In genomic region chrX:16786139-16786790, GRCh38 we compare ENCODE assay signal across 1 cellular context.
TF ChIP-seq lines count a peak whose summit lies in the region.

Gene TXLNG (plus strand): TSS chrX:16786466. CDS start chrX:16786488, 22 bp downstream.

TF ChIP-seq in HEK293, 187 proteins besides CTCF, POLR2A, EP300 and RAD21 (continued from another document and continues in another):
- TF ChIP-seq ZNF280D (tag by site-specific recombination; IDR thresholded peaks at IDR 0.05) = no peak
- TF ChIP-seq ZNF37A (tag by site-specific recombination; IDR thresholded peaks at IDR 0.05) = no peak
- TF ChIP-seq ZFP69B (tag by site-specific recombination; IDR thresholded peaks at IDR 0.05) = 0 out of 2 replicates have a peak, but pooled peaks have one; percentile 15
- TF ChIP-seq ZBTB21 (tag by site-specific recombination; IDR thresholded peaks at IDR 0.05) = peak; percentile 57
- 0 out of 2 replicates have a peak, but pooled peaks have one; percentile 68 for TF ChIP-seq ZNF391 (tag by site-specific recombination; IDR thresholded peaks at IDR 0.05; ENCODE audit: borderline replicate concordance, low read depth)
- peak; percentile 62 for TF ChIP-seq ZBTB8A (tag by site-specific recombination; IDR thresholded peaks at IDR 0.05)
- 0 out of 2 replicates have a peak, but pooled peaks have one; percentile 21 for TF ChIP-seq ZFP37 (tag by site-specific recombination; IDR thresholded peaks at IDR 0.05)
- 0 out of 2 replicates have a peak, but pooled peaks have one; percentile 74 for TF ChIP-seq ZSCAN5A (tag by site-specific recombination; IDR thresholded peaks at IDR 0.05)
- TF ChIP-seq MZF1 (tag by site-specific recombination; IDR thresholded peaks at IDR 0.05; ENCODE audit: borderline replicate concordance) = no peak
- peak; percentile 89 for TF ChIP-seq ZBTB11 (tag by site-specific recombination; conservative IDR thresholded peaks at IDR 0.05; ENCODE audit: low read depth)
- no peak for TF ChIP-seq TSHZ1 (tag by site-specific recombination; IDR thresholded peaks at IDR 0.05; ENCODE audit: borderline replicate concordance)
- TF ChIP-seq BCL11B (tag by site-specific recombination; IDR thresholded peaks at IDR 0.05; ENCODE audit: low read depth) = peak; percentile 21; the same call in 1 of the 2 replicates
- no peak for TF ChIP-seq TRIM28 (IDR thresholded peaks at IDR 0.05; ENCODE audit: borderline replicate concordance, low read length)
- peak; percentile 68 for TF ChIP-seq KLF8 (tag by site-specific recombination; IDR thresholded peaks at IDR 0.05)
- 0 out of 2 replicates have a peak, but pooled peaks have one; percentile 7 for TF ChIP-seq ZNF146 (tag by site-specific recombination; IDR thresholded peaks at IDR 0.05)
- peak; percentile 81 for TF ChIP-seq HIC1 (tag by site-specific recombination; IDR thresholded peaks at IDR 0.05)
- TF ChIP-seq ZNF362 (tag by site-specific recombination; IDR thresholded peaks at IDR 0.05) = no peak
- TF ChIP-seq ZNF324 (tag by site-specific recombination; IDR thresholded peaks at IDR 0.05) = peak; percentile 87
- TF ChIP-seq ZNF561 (tag by site-specific recombination; IDR thresholded peaks at IDR 0.05; ENCODE audit: borderline replicate concordance) = 0 out of 2 replicates have a peak, but pooled peaks have one; percentile 37
- TF ChIP-seq ZNF148 (tag by site-specific recombination; IDR thresholded peaks at IDR 0.05; ENCODE audit: borderline replicate concordance) = no peak
- TF ChIP-seq ZNF426 (tag by site-specific recombination; IDR thresholded peaks at IDR 0.05) = no peak
- TF ChIP-seq ZNF239 (tag by site-specific recombination; IDR thresholded peaks at IDR 0.05) = 0 out of 2 replicates have a peak, but pooled peaks have one; percentile 26
- TF ChIP-seq ZEB2 (tag by site-specific recombination; IDR thresholded peaks at IDR 0.05) = peak; percentile 69
- TF ChIP-seq SP2 (tag by site-specific recombination; IDR thresholded peaks at IDR 0.05) = peak; percentile 95
- TF ChIP-seq YY1 (tag by site-specific recombination; IDR thresholded peaks at IDR 0.05) = peak; percentile 59
- no peak for TF ChIP-seq ZFHX2 (tag by site-specific recombination; conservative IDR thresholded peaks at IDR 0.05)
- peak; percentile 93 for TF ChIP-seq ZNF629 (tag by site-specific recombination; IDR thresholded peaks at IDR 0.05)
- TF ChIP-seq ZNF830 (tag by site-specific recombination; IDR thresholded peaks at IDR 0.05; ENCODE audit: low read depth) = no peak
- peak; percentile 23; the same call in 1 of the 2 replicates for TF ChIP-seq GLIS1 (tag by site-specific recombination; IDR thresholded peaks at IDR 0.05)
- peak; percentile 87 for TF ChIP-seq ZNF580 (tag by site-specific recombination; IDR thresholded peaks at IDR 0.05)
- peak; percentile 80 for TF ChIP-seq ZNF10 (tag by site-specific recombination; IDR thresholded peaks at IDR 0.05)
- peak; percentile 43; the same call in 1 of the 2 replicates for TF ChIP-seq INSM2 (tag by site-specific recombination; IDR thresholded peaks at IDR 0.05)
- TF ChIP-seq HOXC10 (CRISPR knock-in tag; IDR thresholded peaks at IDR 0.05) = peak; percentile 53; the same call in 1 of the 2 replicates
- TF ChIP-seq ATF2 (tag by site-specific recombination; IDR thresholded peaks at IDR 0.05; ENCODE audit: low read depth) = peak; percentile 57; the same call in 1 of the 2 replicates
- peak; percentile 9; the same call in 1 of the 2 replicates for TF ChIP-seq ZBTB48 (tag by site-specific recombination; IDR thresholded peaks at IDR 0.05)
- peak; percentile 68 for TF ChIP-seq GLIS2 (tag by site-specific recombination; IDR thresholded peaks at IDR 0.05)
